In genomic region chr12:89244536-89244935, GRCh38 we compare ENCODE assay signal across 9 cellular contexts.
DNase-seq lines count a peak whose midpoint lies in the region; ATAC-seq and TF ChIP-seq lines count a peak whose summit lies in the region.
"Had no signal": no experiment of that assay in that cellular context is flagged by ENCODE, and none has a peak within 500 bp of the region (broad histone marks: within the 10 kb centered on the region; RNA-seq: fewer than 3 reads in every experiment).

No MANE protein-coding gene starts in this region.

- H3K4me3 ChIP-seq in AG10803 (ENCODE audit: low read length) (no peak overlapping the region), fibroblast of mammary gland (ENCODE audit: control insufficient read depth, low read depth, low read length) (no peak overlapping the region), PC-9 (no peak overlapping the region)
- H3K4me3 ChIP-seq: breast epithelium had no signal

- H3K36me3 ChIP-seq in PC-9 (ENCODE audit: low read depth), result no peaks in the 10 kb centered on the region
- H3K36me3 ChIP-seq: breast epithelium had no signal

- ATAC-seq in GM18870 (IDR thresholded peaks at IDR 0.05; ENCODE audit: unreplicated experiment) (peak; percentile 45), HG03039 (IDR thresholded peaks at IDR 0.05; ENCODE audit: unreplicated experiment) (no peak), HG02642 (IDR thresholded peaks at IDR 0.05; ENCODE audit: poor library complexity, unreplicated experiment) (no peak)

- H3K9me2 ChIP-seq in PC-9 (ENCODE audit: insufficient read depth), result no peaks in the 10 kb centered on the region

- intact Hi-C loops in PC-9 (cut with micrococcal nuclease; ENCODE audit: unreplicated experiment), result no loop called here

- H4K20me1 ChIP-seq in PC-9 (ENCODE audit: insufficient read depth), result no peaks in the 10 kb centered on the region

- no peak overlapping the region for H3K27ac ChIP-seq in PC-9

- H3K9me3 ChIP-seq in PC-9 (ENCODE audit: insufficient read depth, low read depth), result peaks cover 5% of the 10 kb centered on the region; the same call in 1 of the 2 replicates
- H3K9me3 ChIP-seq: breast epithelium had no signal

- H3K4me2 ChIP-seq in PC-9, result no peak overlapping the region

- TF ChIP-seq CTCF in AG10803 (conservative IDR thresholded peaks at IDR 0.05; ENCODE audit: low read length), result no peak
- no peak for TF ChIP-seq CTCF in fibroblast of mammary gland (conservative IDR thresholded peaks at IDR 0.05; ENCODE audit: control insufficient read depth, insufficient read depth, low read depth, low read length)
- no peak for TF ChIP-seq CTCF in PC-9 (conservative IDR thresholded peaks at IDR 0.05)

- H3K27me3 ChIP-seq in PC-9 (ENCODE audit: insufficient read depth, low read depth), result no peaks in the 10 kb centered on the region
- H3K27me3 ChIP-seq: breast epithelium had no signal

- no peaks in the 10 kb centered on the region for H3F3A ChIP-seq in PC-9 (ENCODE audit: insufficient read depth, low read depth)

- DNase-seq in AG10803 (ENCODE audit: low read depth) (peak; percentile 73), SIG-M5 (lab: John Stamatoyannopoulos, UW) (peak; percentile 74), fibroblast of mammary gland (ENCODE audit: low read depth) (peak; percentile 20), activated gamma-delta T cell treated with Interleukin-2 at 50 U/mL for 16 hours (no peak), PC-9 (no peak)

- peaks cover 7% of the 10 kb centered on the region; the same call in 1 of the 2 replicates for H3K4me1 ChIP-seq in PC-9 (replicated peaks; ENCODE audit: insufficient read depth)

- no TSS peak for BruUV-seq in PC-9 (replicated peaks; lab: Mats Ljungman, UMichigan)

- H3K79me2 ChIP-seq in PC-9 (ENCODE audit: low read depth), result no peaks in the 10 kb centered on the region

- CTCF ChIA-PET in PC-9 (lab: Charles Lee), result no interaction called here

- POLR2A ChIA-PET in PC-9 (lab: Charles Lee; ENCODE audit: unreplicated experiment), result no interaction called here

- H2AFZ ChIP-seq in PC-9, result no peak overlapping the region

Comparison
In these comparisons a context has a peak if more than half of its experiments do, and no peak if none do; other contexts are left out.
1. DNase-seq: peak in AG10803 (single experiment), SIG-M5 (single experiment) and fibroblast of mammary gland (single experiment); none in activated gamma-delta T cell treated with Interleukin-2 at 50 U/mL for 16 hours (single experiment) and PC-9 (0 of 2).